ENCODE assay signal across 1 cellular context in the genomic region with DNA sequence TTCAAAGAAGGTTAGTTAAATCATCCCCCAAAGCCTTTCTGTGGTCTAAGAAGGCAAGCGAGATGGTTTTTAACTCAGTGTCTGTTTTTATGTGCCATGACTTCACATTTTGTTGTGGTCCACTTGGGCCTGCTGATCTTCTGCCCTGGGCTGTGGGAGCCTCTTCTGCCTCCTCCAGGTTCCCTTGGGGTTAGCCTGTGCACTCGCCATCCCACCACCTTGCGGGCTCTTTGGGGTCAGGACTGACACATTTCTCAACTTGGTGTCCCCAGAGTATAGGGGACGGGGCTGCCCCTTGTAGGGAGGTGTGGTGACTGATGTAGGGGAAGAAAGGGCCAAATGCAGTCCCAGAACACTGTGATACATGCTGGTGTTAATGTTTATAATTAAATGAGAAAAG.
TF ChIP-seq lines count a peak whose summit lies in the region.

No MANE protein-coding gene starts in this region.

TF ChIP-seq in SK-N-SH, 30 proteins besides CTCF, POLR2A, EP300 and RAD21 (continued from another document):
- TF ChIP-seq, protein P1, sequence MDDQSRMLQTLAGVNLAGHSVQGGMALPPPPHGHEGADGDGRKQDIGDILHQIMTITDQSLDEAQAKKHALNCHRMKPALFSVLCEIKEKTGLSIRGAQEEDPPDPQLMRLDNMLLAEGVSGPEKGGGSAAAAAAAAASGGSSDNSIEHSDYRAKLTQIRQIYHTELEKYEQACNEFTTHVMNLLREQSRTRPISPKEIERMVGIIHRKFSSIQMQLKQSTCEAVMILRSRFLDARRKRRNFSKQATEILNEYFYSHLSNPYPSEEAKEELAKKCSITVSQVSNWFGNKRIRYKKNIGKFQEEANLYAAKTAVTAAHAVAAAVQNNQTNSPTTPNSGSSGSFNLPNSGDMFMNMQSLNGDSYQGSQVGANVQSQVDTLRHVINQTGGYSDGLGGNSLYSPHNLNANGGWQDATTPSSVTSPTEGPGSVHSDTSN (IDR thresholded peaks at IDR 0.05): no peak
- TF ChIP-seq, protein P2, sequence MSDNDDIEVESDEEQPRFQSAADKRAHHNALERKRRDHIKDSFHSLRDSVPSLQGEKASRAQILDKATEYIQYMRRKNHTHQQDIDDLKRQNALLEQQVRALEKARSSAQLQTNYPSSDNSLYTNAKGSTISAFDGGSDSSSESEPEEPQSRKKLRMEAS (IDR thresholded peaks at IDR 0.05; ENCODE audit: low read depth): no peak
- no peak for TF ChIP-seq NFIC (IDR thresholded peaks at IDR 0.05; ENCODE audit: borderline replicate concordance)
- TF ChIP-seq RCOR1 (IDR thresholded peaks at IDR 0.05; ENCODE audit: low read length): no peak
- TF ChIP-seq TAF1 (IDR thresholded peaks at IDR 0.05; ENCODE audit: borderline replicate concordance, low read depth, low read length): no peak
- no peak for TF ChIP-seq ELF1 (IDR thresholded peaks at IDR 0.05)
- TF ChIP-seq, protein P3, sequence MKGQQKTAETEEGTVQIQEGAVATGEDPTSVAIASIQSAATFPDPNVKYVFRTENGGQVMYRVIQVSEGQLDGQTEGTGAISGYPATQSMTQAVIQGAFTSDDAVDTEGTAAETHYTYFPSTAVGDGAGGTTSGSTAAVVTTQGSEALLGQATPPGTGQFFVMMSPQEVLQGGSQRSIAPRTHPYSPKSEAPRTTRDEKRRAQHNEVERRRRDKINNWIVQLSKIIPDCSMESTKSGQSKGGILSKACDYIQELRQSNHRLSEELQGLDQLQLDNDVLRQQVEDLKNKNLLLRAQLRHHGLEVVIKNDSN (IDR thresholded peaks at IDR 0.05; ENCODE audit: borderline replicate concordance, low read depth): no peak
- TF ChIP-seq FOSL2 (IDR thresholded peaks at IDR 0.05; ENCODE audit: borderline replicate concordance, low read depth): no peak
- TF ChIP-seq POLR2AphosphoS5 (IDR thresholded peaks at IDR 0.05; ENCODE audit: low read depth, low read length): no peak
- TF ChIP-seq, protein P4, sequence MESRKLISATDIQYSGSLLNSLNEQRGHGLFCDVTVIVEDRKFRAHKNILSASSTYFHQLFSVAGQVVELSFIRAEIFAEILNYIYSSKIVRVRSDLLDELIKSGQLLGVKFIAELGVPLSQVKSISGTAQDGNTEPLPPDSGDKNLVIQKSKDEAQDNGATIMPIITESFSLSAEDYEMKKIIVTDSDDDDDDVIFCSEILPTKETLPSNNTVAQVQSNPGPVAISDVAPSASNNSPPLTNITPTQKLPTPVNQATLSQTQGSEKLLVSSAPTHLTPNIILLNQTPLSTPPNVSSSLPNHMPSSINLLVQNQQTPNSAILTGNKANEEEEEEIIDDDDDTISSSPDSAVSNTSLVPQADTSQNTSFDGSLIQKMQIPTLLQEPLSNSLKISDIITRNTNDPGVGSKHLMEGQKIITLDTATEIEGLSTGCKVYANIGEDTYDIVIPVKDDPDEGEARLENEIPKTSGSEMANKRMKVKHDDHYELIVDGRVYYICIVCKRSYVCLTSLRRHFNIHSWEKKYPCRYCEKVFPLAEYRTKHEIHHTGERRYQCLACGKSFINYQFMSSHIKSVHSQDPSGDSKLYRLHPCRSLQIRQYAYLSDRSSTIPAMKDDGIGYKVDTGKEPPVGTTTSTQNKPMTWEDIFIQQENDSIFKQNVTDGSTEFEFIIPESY (IDR thresholded peaks at IDR 0.05; ENCODE audit: borderline replicate concordance, low read depth): no peak
- no peak for TF ChIP-seq EZH2phosphoT487 (IDR thresholded peaks at IDR 0.05; ENCODE audit: borderline replicate concordance, low read depth)
- TF ChIP-seq GATA2 (CRISPR knock-in tag; IDR thresholded peaks at IDR 0.05): no peak
